Comparison of ENCODE assay signal across 15 cellular contexts in the genomic region with DNA sequence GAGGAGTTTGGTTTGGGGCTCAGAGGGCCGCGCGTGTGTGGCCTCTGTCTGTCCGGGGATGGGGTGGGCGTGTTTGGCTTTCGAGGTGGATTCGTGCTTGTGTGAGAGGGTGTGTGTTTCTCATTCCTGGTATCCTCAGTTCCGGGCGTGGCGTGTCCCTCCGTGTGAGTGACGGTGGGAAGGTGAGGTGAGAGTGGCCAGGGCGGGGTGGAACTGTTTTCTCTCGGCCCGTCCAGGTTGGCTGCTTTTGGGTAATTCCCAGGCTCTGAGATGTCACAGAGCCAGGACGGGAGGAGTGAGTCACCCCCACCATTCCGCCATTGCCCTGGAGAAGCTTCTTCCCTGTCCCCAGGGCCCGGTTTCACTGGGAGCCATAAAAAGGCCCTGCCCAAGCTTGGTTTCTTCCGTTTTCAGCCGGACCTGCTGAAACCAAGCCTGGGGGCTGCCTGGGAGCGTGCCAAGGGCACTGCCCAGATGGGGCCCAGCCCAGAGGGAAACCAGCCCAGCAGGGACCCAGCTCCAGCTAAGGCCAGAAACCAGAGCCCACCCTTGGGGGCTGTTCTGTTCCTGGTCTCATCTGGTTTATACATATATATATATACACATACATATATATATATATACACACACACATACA. TPM values are rescaled to one million over a fixed set of nuclear protein-coding genes. Genes with fewer than 3 reads are reported as not detected.
DNase-seq lines count a peak whose midpoint lies in the region; ATAC-seq and TF ChIP-seq lines count a peak whose summit lies in the region.
"Had no signal": no experiment of that assay in that cellular context is flagged by ENCODE, and none has a peak within 500 bp of the region (broad histone marks: within the 10 kb centered on the region; RNA-seq: fewer than 3 reads in every experiment).

No MANE protein-coding gene starts in this region.

- no peak overlapping the region for H3K4me3 ChIP-seq in SK-N-SH (ENCODE audit: low read depth in 2 of 2, low read length in 1 of 2)
- H3K4me3 ChIP-seq in breast epithelium: no peak overlapping the region
- no peak overlapping the region for H3K4me3 ChIP-seq in lower lobe of right lung

- WGBS in SK-N-SH (ENCODE audit: low lambda C conversion rate): 91% methylated on average over 21 of the region's 21 CpGs

- no peak for TF ChIP-seq POLR2A in breast epithelium (IDR thresholded peaks at IDR 0.05)

- no peak for TF ChIP-seq RAD21 in SK-N-SH (IDR thresholded peaks at IDR 0.05; ENCODE audit: low read length)

- intact Hi-C loops in breast epithelium (cut with DNase I; ENCODE audit: low total_unique reads): loop anchor here (2.0 kb wide), 1 partner anchor 37 kb away; no protein-coding TSS in a partner anchor
- intact Hi-C loops in lower lobe of right lung (cut with DNase I): no loop called here

- no peaks in the 10 kb centered on the region for H4K20me1 ChIP-seq in SK-N-SH (ENCODE audit: insufficient read depth)

- no peak for TF ChIP-seq EP300 in SK-N-SH (IDR thresholded peaks at IDR 0.05; ENCODE audit: borderline replicate concordance in 1 of 2, low read depth in 1 of 2, low read length in 1 of 2)

- H2AFZ ChIP-seq in SK-N-SH (ENCODE audit: low read depth): no peak overlapping the region

- no peaks in the 10 kb centered on the region for H3K79me2 ChIP-seq in SK-N-SH (ENCODE audit: insufficient read depth)

- no peak overlapping the region for H3K4me2 ChIP-seq in SK-N-SH

- no peaks in the 10 kb centered on the region for H3K9me2 ChIP-seq in SK-N-SH

- H3K9me3 ChIP-seq in SK-N-SH (no peaks in the 10 kb centered on the region), breast epithelium (peaks cover 0 to 9% of the 10 kb centered on the region in 2 donors), lower lobe of right lung (no peaks in the 10 kb centered on the region)

- DNase-seq in SK-N-SH: peak; percentile 37
- no peak for DNase-seq in breast epithelium (ENCODE audit: low spot score in 2 of 2)
- DNase-seq in lower lobe of right lung: peak; percentile 40
- DNase-seq in ureter (ENCODE audit: low spot score): peak; percentile 55
- DNase-seq in DMS153 treated with DMSO at 0.1 percent for 48 hours (lab: John Stamatoyannopoulos, UW; ENCODE audit: unreplicated experiment): no peak
- DNase-seq: activated CD4-positive, alpha-beta T cell treated with anti-CD3 and anti-CD28 coated beads, Interleukin-2, amount 50 U/mL, for 4 hours; CD4-positive, alpha-beta memory T cell; effector memory CD8-positive, alpha-beta T cell; NCI-H1048 had no signal

- H3K27me3 ChIP-seq in SK-N-SH (ENCODE audit: insufficient read depth): no peaks in the 10 kb centered on the region
- no peaks in the 10 kb centered on the region for H3K27me3 ChIP-seq in breast epithelium
- no peaks in the 10 kb centered on the region for H3K27me3 ChIP-seq in lower lobe of right lung (ENCODE audit: low read depth)

- H3K9ac ChIP-seq in SK-N-SH: no peak overlapping the region

- peaks cover 5% of the 10 kb centered on the region for H3F3A ChIP-seq in SK-N-SH (replicated peaks; ENCODE audit: insufficient read depth)

- ATAC-seq in SK-N-SH treated with all-trans-retinoic acid at 6 μM for 48 hours: no peak
- peak in 1 of 2 donors; percentile 44 for ATAC-seq in lower lobe of right lung
- no peak for ATAC-seq in HG02798 (IDR thresholded peaks at IDR 0.05; ENCODE audit: poor library complexity, unreplicated experiment)
- ATAC-seq in HG02571 (IDR thresholded peaks at IDR 0.05; ENCODE audit: unreplicated experiment): no peak
- ATAC-seq: effector memory CD8-positive, alpha-beta T cell had no signal

- H3K27ac ChIP-seq in SK-N-SH (ENCODE audit: low read depth in 2 of 2, low read length in 1 of 2) (no peak overlapping the region), breast epithelium (peak overlapping the region; percentile 60 to 86), lower lobe of right lung (no peak overlapping the region)
- H3K27ac ChIP-seq: 22Rv1 had no signal

- CTCF ChIA-PET in SK-N-SH (lab: Yijun Ruan, JAX): interaction anchor here (1.3 to 9.2 kb wide), 6 partner anchors 12 to 75 kb away, joined by 3 to 89 read pairs (median 24); no protein-coding TSS in a partner anchor

- H3K4me1 ChIP-seq in SK-N-SH (ENCODE audit: control insufficient read depth in 1 of 2, insufficient read depth in 2 of 2, low read depth in 1 of 2, low read length in 1 of 2) (no peaks in the 10 kb centered on the region), breast epithelium (no peaks in the 10 kb centered on the region), lower lobe of right lung (no peaks in the 10 kb centered on the region)

- H3K36me3 ChIP-seq in SK-N-SH (replicated peaks in 1 of 2; ENCODE audit: control insufficient read depth in 1 of 2, insufficient read depth in 2 of 2, low read length in 1 of 2): no peaks in the 10 kb centered on the region
- no peaks in the 10 kb centered on the region for H3K36me3 ChIP-seq in breast epithelium
- H3K36me3 ChIP-seq in lower lobe of right lung: no peaks in the 10 kb centered on the region

- no peak for TF ChIP-seq CTCF in SK-N-SH (IDR thresholded peaks at IDR 0.05)
- TF ChIP-seq CTCF in breast epithelium (IDR thresholded peaks at IDR 0.05): no peak
- TF ChIP-seq CTCF in lower lobe of right lung (IDR thresholded peaks at IDR 0.05): no peak

- POLR2A ChIA-PET in SK-N-SH (lab: Yijun Ruan, JAX): no interaction called here

TF ChIP-seq in SK-N-SH, 30 proteins besides CTCF, POLR2A, EP300 and RAD21:
- TF ChIP-seq CHD2 (IDR thresholded peaks at IDR 0.05; ENCODE audit: low read length, partially characterized antibody) (no peak), TEAD4 (IDR thresholded peaks at IDR 0.05; ENCODE audit: borderline replicate concordance, insufficient read depth) (no peak), NRF1 (IDR thresholded peaks at IDR 0.05; ENCODE audit: low read depth, low read length) (no peak)
- TF ChIP-seq, protein P1, sequence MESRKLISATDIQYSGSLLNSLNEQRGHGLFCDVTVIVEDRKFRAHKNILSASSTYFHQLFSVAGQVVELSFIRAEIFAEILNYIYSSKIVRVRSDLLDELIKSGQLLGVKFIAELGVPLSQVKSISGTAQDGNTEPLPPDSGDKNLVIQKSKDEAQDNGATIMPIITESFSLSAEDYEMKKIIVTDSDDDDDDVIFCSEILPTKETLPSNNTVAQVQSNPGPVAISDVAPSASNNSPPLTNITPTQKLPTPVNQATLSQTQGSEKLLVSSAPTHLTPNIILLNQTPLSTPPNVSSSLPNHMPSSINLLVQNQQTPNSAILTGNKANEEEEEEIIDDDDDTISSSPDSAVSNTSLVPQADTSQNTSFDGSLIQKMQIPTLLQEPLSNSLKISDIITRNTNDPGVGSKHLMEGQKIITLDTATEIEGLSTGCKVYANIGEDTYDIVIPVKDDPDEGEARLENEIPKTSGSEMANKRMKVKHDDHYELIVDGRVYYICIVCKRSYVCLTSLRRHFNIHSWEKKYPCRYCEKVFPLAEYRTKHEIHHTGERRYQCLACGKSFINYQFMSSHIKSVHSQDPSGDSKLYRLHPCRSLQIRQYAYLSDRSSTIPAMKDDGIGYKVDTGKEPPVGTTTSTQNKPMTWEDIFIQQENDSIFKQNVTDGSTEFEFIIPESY (IDR thresholded peaks at IDR 0.05; ENCODE audit: borderline replicate concordance, low read depth): no peak

TF ChIP-seq in SK-N-SH treated with all-trans-retinoic acid at 6 μM for 48 hours, 23 proteins besides CTCF, POLR2A, EP300 and RAD21:
- TF ChIP-seq CSDC2 (CRISPR knock-in tag; IDR thresholded peaks at IDR 0.05) (no peak), BACH2 (CRISPR knock-in tag; IDR thresholded peaks at IDR 0.05; ENCODE audit: borderline replicate concordance) (no peak), TOX (CRISPR knock-in tag; IDR thresholded peaks at IDR 0.05; ENCODE audit: borderline replicate concordance) (no peak), ZFP3 (CRISPR knock-in tag; IDR thresholded peaks at IDR 0.05) (no peak), TCF4 (CRISPR knock-in tag; IDR thresholded peaks at IDR 0.05; ENCODE audit: borderline replicate concordance) (no peak)

RNA-seq across cellular contexts. Expression of gene CLDN4, which starts 21.2 kb away (rescaled TPM):
- polyA plus RNA-seq in SK-N-SH (2012; rRNA removed): 4.6 and 5.9 TPM in 2 replicates
- polyA plus RNA-seq in SK-N-SH (2012; cell fraction: cytosol; rRNA removed): 1.9 and 3.1 TPM in 2 replicates
- polyA plus RNA-seq in SK-N-SH (2012; cell fraction: nucleus; rRNA removed): 6.3 and 6.7 TPM in 2 replicates
- total RNA-seq in breast epithelium (100 to 1,000 TPM in 2 of 3 donors, 1 to 10 TPM in 1; 3.8 to 379 (median 143) TPM), lower lobe of right lung (116 TPM), ureter (244 TPM)
- total RNA-seq: CD4-positive, alpha-beta memory T cell had no signal

RNA-seq across cellular contexts. Expression of gene METTL27, which starts 32.7 kb away (rescaled TPM):
- 2.9 and 3.1 TPM in 2 replicates for polyA plus RNA-seq in SK-N-SH (2012; rRNA removed)
- polyA plus RNA-seq in SK-N-SH (2012; cell fraction: cytosol; rRNA removed): 0.81 and 1.4 TPM in 2 replicates
- polyA plus RNA-seq in SK-N-SH (2012; cell fraction: nucleus; rRNA removed): 7.3 and 10.0 TPM in 2 replicates
- 10 to 100 TPM in 1 of 3 donors, 1 to 10 TPM in 2; 1.6 to 10.6 (median 7.0) TPM for total RNA-seq in breast epithelium
- 4.0 TPM for total RNA-seq in lower lobe of right lung
- total RNA-seq in ureter: 14.4 TPM

RNA-seq across cellular contexts. Expression of gene CLDN3, which starts 39.5 kb away (rescaled TPM):
- 0.05 and 0.08 TPM in 2 replicates for polyA plus RNA-seq in SK-N-SH (2012; rRNA removed)
- 0.07 TPM in 1 of 2 replicates, not detected in the other for polyA plus RNA-seq in SK-N-SH (2012; cell fraction: cytosol; rRNA removed)
- polyA plus RNA-seq in SK-N-SH (2012; cell fraction: nucleus; rRNA removed): 0.07 TPM in 1 of 2 replicates, not detected in the other
- total RNA-seq in breast epithelium (100 to 1,000 TPM in 1 of 3 donors, 10 to 100 TPM in 1, not detected in 1; 81.6 to 137 TPM), lower lobe of right lung (12.8 TPM), ureter (6.8 TPM)
- total RNA-seq: CD4-positive, alpha-beta memory T cell; glomerular endothelial cell had no signal
- polyA plus RNA-seq: CD4-positive, alpha-beta memory T cell; neural cell had no signal

RNA-seq across cellular contexts. Expression of gene TMEM270, which starts 51.4 kb away (rescaled TPM):
- polyA plus RNA-seq in SK-N-SH (2012; rRNA removed): 0.71 and 0.96 TPM in 2 replicates
- 0.32 and 0.63 TPM in 2 replicates for polyA plus RNA-seq in SK-N-SH (2012; cell fraction: cytosol; rRNA removed)
- 0.17 and 0.54 TPM in 2 replicates for polyA plus RNA-seq in SK-N-SH (2012; cell fraction: nucleus; rRNA removed)
- total RNA-seq in breast epithelium: not detected
- total RNA-seq in lower lobe of right lung: not detected
- not detected for total RNA-seq in ureter
- total RNA-seq: CD4-positive, alpha-beta memory T cell; glomerular endothelial cell had no signal
- polyA plus RNA-seq: CD4-positive, alpha-beta memory T cell; neural cell had no signal

Comparison
In these comparisons a context has a peak if more than half of its experiments do, and no peak if none do; other contexts are left out.
1. DNase-seq: peak in SK-N-SH (single experiment), lower lobe of right lung (single experiment) and ureter (single experiment); none in breast epithelium (0 of 2) and DMS153 treated with DMSO at 0.1 percent for 48 hours (single experiment).
2. H3K27ac ChIP-seq: peak in breast epithelium (2 of 2); none in SK-N-SH (0 of 2) and lower lobe of right lung (single experiment).